30 cellular contexts compared by ENCODE assay signal in genomic region chr16:74216319-74216718, GRCh38.
DNase-seq lines count a peak whose midpoint lies in the region; ATAC-seq and TF ChIP-seq lines count a peak whose summit lies in the region.
"Had no signal": no experiment of that assay in that cellular context is flagged by ENCODE, and none has a peak within 500 bp of the region (broad histone marks: within the 10 kb centered on the region; RNA-seq: fewer than 3 reads in every experiment).

No MANE protein-coding gene starts in this region.

- no peak for DNase-seq in GM23338 (ENCODE audit: low spot score)
- DNase-seq in astrocyte of the hippocampus (ENCODE audit: low read depth, low spot score), result peak; percentile 62
- DNase-seq in epithelial cell of proximal tubule (ENCODE audit: low read depth), result peak; percentile 10
- DNase-seq in islet precursor cell, result peak; percentile 54
- DNase-seq in sigmoid colon, result no peak
- DNase-seq in activated naive CD4-positive, alpha-beta T cell treated with anti-CD3 and anti-CD28 coated beads, Interleukin-2, amount 10 ng/mL, durations not matched to agents 7 days and 5 days, result no peak
- DNase-seq: ACHN; activated CD4-positive, alpha-beta T cell treated with anti-CD3 and anti-CD28 coated beads, Interleukin-2, amount 50 U/mL, for 48 hours; activated naive CD4-positive, alpha-beta T cell treated with Interleukin-2 at 50 U/mL for 16 hours; amniotic stem cell; BE2C; cortex of kidney; esophagus squamous epithelium; left ventricle myocardium inferior; NCI-H1436; NCI-H2081 treated with DMSO at 0.1 percent for 48 hours; NCI-H345; PC-9; posterior cingulate gyrus; right cardiac atrium; SK-N-SH; stimulated activated CD8-positive, alpha-beta memory T cell treated with anti-CD3 and anti-CD28 coated beads, Interleukin-4, amount 100 ng/mL, for 48 hours; stimulated activated naive CD8-positive, alpha-beta T cell treated with anti-CD3 and anti-CD28 coated beads, Interleukin-15, amount 100 ng/mL, for 72 hours had no signal

- intact Hi-C loops in sigmoid colon (cut with DNase I), result no loop called here

- H3K27ac ChIP-seq in GM23338 (ENCODE audit: low read depth) (no peak overlapping the region), sigmoid colon (no peak overlapping the region)
- H3K27ac ChIP-seq: esophagus squamous epithelium, left ventricle myocardium inferior, neural progenitor cell, PC-9, vagina had no signal

- H3K27me3 ChIP-seq in GM23338 (ENCODE audit: insufficient read depth), result no peaks in the 10 kb centered on the region
- H3K27me3 ChIP-seq in sigmoid colon, result no peaks in the 10 kb centered on the region
- H3K27me3 ChIP-seq: BE2C, esophagus squamous epithelium, neural progenitor cell, vagina had no signal

- H2AFZ ChIP-seq in GM23338, result no peak overlapping the region
- H2AFZ ChIP-seq: neural progenitor cell, PC-9 had no signal

- no peaks in the 10 kb centered on the region for H3K79me2 ChIP-seq in GM23338 (replicated peaks; ENCODE audit: insufficient read depth)

- H3K4me3 ChIP-seq in GM23338 (no peak overlapping the region), epithelial cell of proximal tubule (ENCODE audit: low read depth, low read length) (no peak overlapping the region), sigmoid colon (no peak overlapping the region)
- H3K4me3 ChIP-seq: esophagus squamous epithelium, GM12878, left ventricle myocardium inferior, neural progenitor cell, PC-9, vagina had no signal

- H3K36me3 Mint-ChIP-seq in GM23338 (ENCODE audit: low read depth), result no peaks in the 10 kb centered on the region
- no peaks in the 10 kb centered on the region for H3K36me3 Mint-ChIP-seq in activated naive CD4-positive, alpha-beta T cell treated with anti-CD3 and anti-CD28 coated beads, Interleukin-2, amount 10 ng/mL, durations not matched to agents 7 days and 5 days
- H3K36me3 Mint-ChIP-seq: neural progenitor cell had no signal

- CTCF ChIA-PET in activated naive CD4-positive, alpha-beta T cell treated with anti-CD3 and anti-CD28 coated beads, Interleukin-2, amount 10 ng/mL, durations not matched to agents 7 days and 5 days (lab: Charles Lee), result no interaction called here

- TF ChIP-seq POLR2A in sigmoid colon (IDR thresholded peaks at IDR 0.05), result no peak

- WGBS in sigmoid colon, 2 donors, result 81 to 87% methylated on average over 4 of the region's 4 CpGs

- no peaks in the 10 kb centered on the region for H3K9me3 Mint-ChIP-seq in GM23338
- H3K9me3 Mint-ChIP-seq in activated naive CD4-positive, alpha-beta T cell treated with anti-CD3 and anti-CD28 coated beads, Interleukin-2, amount 10 ng/mL, durations not matched to agents 7 days and 5 days, result no peaks in the 10 kb centered on the region
- H3K9me3 Mint-ChIP-seq: neural progenitor cell; stimulated activated naive CD8-positive, alpha-beta T cell treated with anti-CD3 and anti-CD28 coated beads, Interleukin-15, amount 100 ng/mL, for 72 hours; T-helper 1 cell treated with Interleukin-12 subunit alpha and Interleukin-12 subunit beta and Interleukin-4 antibody, amounts not matched to agents 30 μg/mL and 1 μg/mL, for 36 hours had no signal

- H3K36me3 ChIP-seq in GM23338 (ENCODE audit: insufficient read depth) (no peaks in the 10 kb centered on the region), sigmoid colon (no peaks in the 10 kb centered on the region)
- H3K36me3 ChIP-seq: BE2C, esophagus squamous epithelium, left ventricle myocardium inferior, neural progenitor cell, vagina had no signal

- no peaks in the 10 kb centered on the region for H3K4me1 Mint-ChIP-seq in GM23338
- H3K4me1 Mint-ChIP-seq in activated naive CD4-positive, alpha-beta T cell treated with anti-CD3 and anti-CD28 coated beads, Interleukin-2, amount 10 ng/mL, durations not matched to agents 7 days and 5 days, result no peaks in the 10 kb centered on the region
- H3K4me1 Mint-ChIP-seq: stimulated activated naive CD8-positive, alpha-beta T cell treated with anti-CD3 and anti-CD28 coated beads, Interleukin-15, amount 100 ng/mL, for 72 hours had no signal

- H3K4me2 ChIP-seq in GM23338, result no peak overlapping the region
- H3K4me2 ChIP-seq: neural progenitor cell, PC-9, SK-N-SH had no signal

- H3K9me3 ChIP-seq in sigmoid colon, result no peaks in the 10 kb centered on the region
- H3K9me3 ChIP-seq: BE2C, esophagus squamous epithelium, left ventricle myocardium inferior, SK-N-SH, vagina had no signal

- H3K4me1 ChIP-seq in GM23338 (ENCODE audit: insufficient read depth), result no peaks in the 10 kb centered on the region
- H3K4me1 ChIP-seq in sigmoid colon, result no peaks in the 10 kb centered on the region
- H3K4me1 ChIP-seq: BE2C, esophagus squamous epithelium, left ventricle myocardium inferior, vagina had no signal

- no peaks in the 10 kb centered on the region for H4K20me1 ChIP-seq in GM23338 (replicated peaks; ENCODE audit: insufficient read depth)

- TF ChIP-seq EP300 in sigmoid colon (IDR thresholded peaks at IDR 0.05), result no peak

- 0 out of 4 replicates have a peak, but pooled peaks of 1 of the 2 experiments have one; percentile 19 for TF ChIP-seq CTCF in GM23338 (conservative IDR thresholded peaks at IDR 0.05; ENCODE audit: low read depth in 2 of 2)
- TF ChIP-seq CTCF in epithelial cell of proximal tubule (conservative IDR thresholded peaks at IDR 0.05; ENCODE audit: low read depth, low read length), result no peak
- no peak for TF ChIP-seq CTCF in sigmoid colon (IDR thresholded peaks at IDR 0.05)

- no peak overlapping the region for H3K4me3 Mint-ChIP-seq in GM23338
- H3K4me3 Mint-ChIP-seq in activated naive CD4-positive, alpha-beta T cell treated with anti-CD3 and anti-CD28 coated beads, Interleukin-2, amount 10 ng/mL, durations not matched to agents 7 days and 5 days, result no peak overlapping the region
- H3K4me3 Mint-ChIP-seq: neural progenitor cell; stimulated activated naive CD8-positive, alpha-beta T cell treated with anti-CD3 and anti-CD28 coated beads, Interleukin-15, amount 100 ng/mL, for 72 hours; T-helper 1 cell treated with Interleukin-12 subunit alpha and Interleukin-12 subunit beta and Interleukin-4 antibody, amounts not matched to agents 30 μg/mL and 1 μg/mL, for 36 hours had no signal

- H3K9me2 ChIP-seq in GM23338 (ENCODE audit: insufficient read depth), result no peaks in the 10 kb centered on the region; the same call in 1 of the 2 replicates
- H3K9me2 ChIP-seq: SK-N-SH had no signal

- peak overlapping the region; percentile 8; the same call in 1 of the 2 replicates for H3K27ac Mint-ChIP-seq in GM23338
- no peak overlapping the region for H3K27ac Mint-ChIP-seq in activated naive CD4-positive, alpha-beta T cell treated with anti-CD3 and anti-CD28 coated beads, Interleukin-2, amount 10 ng/mL, durations not matched to agents 7 days and 5 days
- H3K27ac Mint-ChIP-seq: neural progenitor cell; stimulated activated naive CD8-positive, alpha-beta T cell treated with anti-CD3 and anti-CD28 coated beads, Interleukin-15, amount 100 ng/mL, for 72 hours; T-helper 1 cell treated with Interleukin-12 subunit alpha and Interleukin-12 subunit beta and Interleukin-4 antibody, amounts not matched to agents 30 μg/mL and 1 μg/mL, for 36 hours had no signal

- H3F3A ChIP-seq in GM23338 (replicated peaks; ENCODE audit: low read depth), result no peaks in the 10 kb centered on the region

- peaks cover 2% of the 10 kb centered on the region for H3K27me3 Mint-ChIP-seq in GM23338 (ENCODE audit: insufficient read depth, low read depth, poor library complexity)
- no peaks in the 10 kb centered on the region for H3K27me3 Mint-ChIP-seq in activated naive CD4-positive, alpha-beta T cell treated with anti-CD3 and anti-CD28 coated beads, Interleukin-2, amount 10 ng/mL, durations not matched to agents 7 days and 5 days
- H3K27me3 Mint-ChIP-seq: stimulated activated naive CD8-positive, alpha-beta T cell treated with anti-CD3 and anti-CD28 coated beads, Interleukin-15, amount 100 ng/mL, for 72 hours had no signal

- no peak for ATAC-seq in GM23338
- no peak for ATAC-seq in GM21825 (IDR thresholded peaks at IDR 0.05; ENCODE audit: unreplicated experiment)
- no peak for ATAC-seq in GM19035 (IDR thresholded peaks at IDR 0.05; ENCODE audit: unreplicated experiment)
- ATAC-seq: activated CD4-positive, CD25-positive, alpha-beta regulatory T cell treated with anti-CD3 and anti-CD28 coated beads, Interleukin-2, amount 50 U/mL, for 24 hours; GM12878; right cardiac atrium; stimulated activated naive CD8-positive, alpha-beta T cell treated with anti-CD3 and anti-CD28 coated beads, Interleukin-15, amount 100 ng/mL, for 72 hours had no signal

TF ChIP-seq in GM23338, 12 proteins besides CTCF, POLR2A, EP300 and RAD21 (continues in another document):
- no peak for TF ChIP-seq ETS1 (IDR thresholded peaks at IDR 0.05)
- no peak for TF ChIP-seq NANOG (IDR thresholded peaks at IDR 0.05; ENCODE audit: borderline replicate concordance)
- no peak for TF ChIP-seq EZH2 (IDR thresholded peaks at IDR 0.05; ENCODE audit: low read depth, unreplicated experiment)
- TF ChIP-seq EZH2phosphoT487 (IDR thresholded peaks at IDR 0.05; ENCODE audit: unreplicated experiment), result no peak
- no peak for TF ChIP-seq ZNF331 (CRISPR knock-in tag; IDR thresholded peaks at IDR 0.05; ENCODE audit: low read depth)

Comparison
In these comparisons a context has a peak if more than half of its experiments do, and no peak if none do; other contexts are left out.
1. DNase-seq: peak in astrocyte of the hippocampus (single experiment), epithelial cell of proximal tubule (single experiment) and islet precursor cell (single experiment); none in GM23338 (single experiment), sigmoid colon (single experiment) and activated naive CD4-positive, alpha-beta T cell treated with anti-CD3 and anti-CD28 coated beads, Interleukin-2, amount 10 ng/mL, durations not matched to agents 7 days and 5 days (single experiment).